8 cellular contexts compared by ENCODE assay signal in the genomic region with DNA sequence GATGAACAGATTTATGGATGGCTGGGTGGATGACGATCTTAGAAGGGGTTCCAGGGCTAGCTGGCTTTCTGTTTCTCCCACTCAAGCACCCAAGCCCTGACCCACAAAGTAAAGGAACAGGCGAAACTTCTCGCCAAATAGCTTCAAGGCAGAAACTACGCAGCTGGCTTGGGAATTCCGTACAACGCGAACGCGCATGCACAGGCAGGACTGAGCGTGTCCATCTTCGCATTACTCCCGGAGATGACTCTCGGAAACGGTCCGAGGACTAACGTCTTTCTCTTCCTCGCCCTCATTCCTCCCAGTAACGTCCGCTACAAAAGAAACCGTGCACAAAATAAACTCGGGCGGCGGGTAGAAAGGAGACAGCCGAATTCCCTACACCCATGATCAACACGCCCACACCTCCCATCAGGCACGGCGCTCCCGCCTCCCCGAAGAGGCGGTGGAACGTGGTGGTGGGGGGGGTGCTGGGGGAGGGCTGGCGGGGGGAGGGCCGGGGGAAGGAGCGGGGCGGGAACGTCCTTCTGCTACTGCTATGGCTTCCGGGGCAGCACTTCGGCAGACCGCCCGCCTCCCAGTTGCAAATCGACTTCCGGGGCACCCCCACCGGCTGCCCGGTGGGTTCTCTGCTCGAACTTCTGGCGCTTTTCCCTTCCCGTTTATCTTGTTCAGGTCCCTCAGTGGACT. TPM values are rescaled to one million over a fixed set of nuclear protein-coding genes. Genes with fewer than 3 reads are reported as not detected.
A peak's percentile ranks its signal among the peaks of the same experiment; 100 is the strongest.
DNase-seq lines count a peak whose midpoint lies in the region; ATAC-seq, FAIRE-seq and TF ChIP-seq lines count a peak whose summit lies in the region.
"Not testable (repeated sequence)": the region's sequence is repeated elsewhere in the genome, so short reads cannot be mapped to it uniquely, and the experiment has no call there.

No MANE protein-coding gene starts in this region.

- ATAC-seq in GM21619 (IDR thresholded peaks at IDR 0.05; ENCODE audit: unreplicated experiment) (peak; percentile 44), HG02943 (IDR thresholded peaks at IDR 0.05; ENCODE audit: low read depth, unreplicated experiment) (peak; percentile 45), HG03439 (IDR thresholded peaks at IDR 0.05; ENCODE audit: unreplicated experiment) (peak; percentile 45), heart right ventricle (peak; percentile 78 to 92 (median 84)), gastrocnemius medialis (peak; percentile 59 to 63)
- ATAC-seq in activated CD8-positive, alpha-beta T cell treated with anti-CD3 and anti-CD28 coated beads, Interleukin-2, amount 10 ng/mL, durations not matched to agents 7 days and 5 days: peak; percentile 65

- not testable (repeated sequence) for TF ChIP-seq CTCF in heart right ventricle (IDR thresholded peaks at IDR 0.05); gastrocnemius medialis (IDR thresholded peaks at IDR 0.05 in 4 of 5, conservative IDR thresholded peaks at IDR 0.05 in 1 of 5)

- H3K9me3 Mint-ChIP-seq in activated CD8-positive, alpha-beta T cell treated with anti-CD3 and anti-CD28 coated beads, Interleukin-2, amount 10 ng/mL, durations not matched to agents 7 days and 5 days (ENCODE audit: insufficient read depth): not testable (repeated sequence)

- H3K4me1 Mint-ChIP-seq in activated CD8-positive, alpha-beta T cell treated with anti-CD3 and anti-CD28 coated beads, Interleukin-2, amount 10 ng/mL, durations not matched to agents 7 days and 5 days (ENCODE audit: low read depth): peaks cover 22% of the 10 kb centered on the region

- in situ Hi-C loops in gastrocnemius medialis (cut with MboI; ENCODE audit: low sequenced_read_pairs in 4 of 4): not testable (repeated sequence)

- not testable (repeated sequence) for H3K27ac Mint-ChIP-seq in activated CD8-positive, alpha-beta T cell treated with anti-CD3 and anti-CD28 coated beads, Interleukin-2, amount 10 ng/mL, durations not matched to agents 7 days and 5 days

- CTCF ChIA-PET in activated CD8-positive, alpha-beta T cell treated with anti-CD3 and anti-CD28 coated beads, Interleukin-2, amount 10 ng/mL, durations not matched to agents 7 days and 5 days (lab: Charles Lee): not testable (repeated sequence)

- intact Hi-C loops in heart right ventricle (cut with DNase I): not testable (repeated sequence)
- intact Hi-C loops in gastrocnemius medialis (cut with DNase I; ENCODE audit: low total_unique reads): loop anchor here (10.0 kb wide), 1 partner anchor 990 kb away; a partner anchor contains a TSS

- DNase-seq in GM12891 (ENCODE audit: insufficient read length, low spot score); GM19239 (ENCODE audit: insufficient read length, low spot score); activated CD8-positive, alpha-beta T cell treated with anti-CD3 and anti-CD28 coated beads, Interleukin-2, amount 10 ng/mL, durations not matched to agents 7 days and 5 days; heart right ventricle; gastrocnemius medialis: not testable (repeated sequence)

- not testable (repeated sequence) for H3K4me3 Mint-ChIP-seq in activated CD8-positive, alpha-beta T cell treated with anti-CD3 and anti-CD28 coated beads, Interleukin-2, amount 10 ng/mL, durations not matched to agents 7 days and 5 days

- H3K36me3 Mint-ChIP-seq in activated CD8-positive, alpha-beta T cell treated with anti-CD3 and anti-CD28 coated beads, Interleukin-2, amount 10 ng/mL, durations not matched to agents 7 days and 5 days (ENCODE audit: low read depth): not testable (repeated sequence)

- H3K4me3 ChIP-seq in heart right ventricle, gastrocnemius medialis: not testable (repeated sequence)

- H3K4me1 ChIP-seq in heart right ventricle (peaks cover 0 to 25% (median 11%) of the 10 kb centered on the region in 9 donors), gastrocnemius medialis (peaks cover 10 to 22% of the 10 kb centered on the region in 2 donors)

- not testable (repeated sequence) for H3K27me3 ChIP-seq in heart right ventricle, gastrocnemius medialis

- WGBS in heart right ventricle, 2 donors: no CpG with 5 or more reads among the region's 47 CpGs

- H3K9me3 ChIP-seq in heart right ventricle, gastrocnemius medialis: not testable (repeated sequence)

- peak; percentile 95 for FAIRE-seq in GM12891 (lab: Jason Lieb, UNC)
- peak; percentile 97 for FAIRE-seq in GM19239 (lab: Jason Lieb, UNC)

- H3K27ac ChIP-seq in heart right ventricle, gastrocnemius medialis: not testable (repeated sequence)

- POLR2A ChIA-PET in activated CD8-positive, alpha-beta T cell treated with anti-CD3 and anti-CD28 coated beads, Interleukin-2, amount 10 ng/mL, durations not matched to agents 7 days and 5 days (lab: Charles Lee): not testable (repeated sequence)

- not testable (repeated sequence) for H3K27me3 Mint-ChIP-seq in activated CD8-positive, alpha-beta T cell treated with anti-CD3 and anti-CD28 coated beads, Interleukin-2, amount 10 ng/mL, durations not matched to agents 7 days and 5 days (ENCODE audit: low read depth)

- not testable (repeated sequence) for TF ChIP-seq POLR2A in GM12891 (IDR thresholded peaks at IDR 0.05; ENCODE audit: low read depth, low read length); gastrocnemius medialis (IDR thresholded peaks at IDR 0.05)

- H3K36me3 ChIP-seq in heart right ventricle, gastrocnemius medialis: not testable (repeated sequence)

RNA-seq across cellular contexts. Expression of a gene that starts 27.8 kb away (rescaled TPM):
- polyA plus RNA-seq in GM12891 (2012; ENCODE audit: low read depth, missing spikeins): 42.2 TPM
- 10 to 100 TPM; 25.1 to 28.3 TPM for total RNA-seq in activated CD8-positive, alpha-beta T cell treated with anti-CD3 and anti-CD28 coated beads, Interleukin-2, amount 10 ng/mL, durations not matched to agents 7 days and 5 days
- total RNA-seq in heart right ventricle (10 to 100 TPM; 10.7 to 19.0 (median 14.0) TPM), gastrocnemius medialis (10 to 100 TPM; 10.3 to 16.1 (median 11.3) TPM)
- polyA plus RNA-seq in heart right ventricle: 10 to 100 TPM; 21.4 to 28.0 TPM
